Comparison of ENCODE assay signal across 1 cellular context in genomic region chr4:3784469-3785291, GRCh38.
A peak's percentile ranks its signal among the peaks of the same experiment; 100 is the strongest.
TF ChIP-seq lines count a peak whose summit lies in the region.

No MANE protein-coding gene starts in this region.

TF ChIP-seq in HepG2, 621 proteins besides CTCF, POLR2A, EP300 and RAD21 (continued from another document and continues in another):
- TF ChIP-seq PREB (CRISPR knock-in tag; IDR thresholded peaks at IDR 0.05) (no peak), ZMYM4 (CRISPR knock-in tag; IDR thresholded peaks at IDR 0.05) (peak; percentile 64; the same call in 1 of the 2 replicates), NFE2L1 (CRISPR knock-in tag; IDR thresholded peaks at IDR 0.05; ENCODE audit: borderline replicate concordance) (no peak), CHD4 (IDR thresholded peaks at IDR 0.05; ENCODE audit: borderline replicate concordance, low read length) (peak; percentile 90), JDP2 (CRISPR knock-in tag; IDR thresholded peaks at IDR 0.05; ENCODE audit: borderline replicate concordance) (peak; percentile 54; the same call in 1 of the 2 replicates), ZNF331 (CRISPR knock-in tag; IDR thresholded peaks at IDR 0.05) (peak; percentile 87), ZSCAN9 (CRISPR knock-in tag; IDR thresholded peaks at IDR 0.05; ENCODE audit: borderline replicate concordance) (no peak), TCF7 (IDR thresholded peaks at IDR 0.05; ENCODE audit: low read depth) (peak; percentile 87), ZSCAN29 (CRISPR knock-in tag; conservative IDR thresholded peaks at IDR 0.05) (peak; percentile 66; the same call in 1 of the 2 replicates), TEAD2 (CRISPR knock-in tag; IDR thresholded peaks at IDR 0.05) (no peak), CEBPB (IDR thresholded peaks at IDR 0.05; ENCODE audit: borderline replicate concordance, low read depth, low read length) (no peak), ZNF292 (CRISPR knock-in tag; IDR thresholded peaks at IDR 0.05; ENCODE audit: borderline replicate concordance, low read depth) (peak; percentile 64; the same call in 1 of the 2 replicates), ZNF317 (CRISPR knock-in tag; IDR thresholded peaks at IDR 0.05) (no peak), ZNF263 (CRISPR knock-in tag; IDR thresholded peaks at IDR 0.05) (no peak; the same call in none of the 2 replicates), MIXL1 (CRISPR knock-in tag; IDR thresholded peaks at IDR 0.05) (peak; percentile 52; the same call in 1 of the 2 replicates), REST (IDR thresholded peaks at IDR 0.05; ENCODE audit: borderline replicate concordance in 1 of 2, low read depth in 1 of 2, low read length in 2 of 2) (no peak; a peak in 1 of 4 replicates), NFKB2 (CRISPR knock-in tag; IDR thresholded peaks at IDR 0.05; ENCODE audit: borderline replicate concordance) (peak; percentile 97), RBM22 (optimal IDR thresholded peaks at IDR 0.05; ENCODE audit: low read length) (no peak), ZNF318 (CRISPR knock-in tag; IDR thresholded peaks at IDR 0.05) (no peak), TFE3 (CRISPR knock-in tag; IDR thresholded peaks at IDR 0.05) (peak; percentile 50), FOSL2 (CRISPR knock-in tag; IDR thresholded peaks at IDR 0.05) (peak; percentile 48), ESRRA (CRISPR knock-in tag; IDR thresholded peaks at IDR 0.05; ENCODE audit: low read depth) (0 out of 2 replicates have a peak, but pooled peaks have one; percentile 55), MXD3 (CRISPR knock-in tag; IDR thresholded peaks at IDR 0.05) (peak; percentile 84; the same call in 1 of the 2 replicates), PAWR (CRISPR knock-in tag; IDR thresholded peaks at IDR 0.05; ENCODE audit: borderline replicate concordance) (no peak), ZNF652 (CRISPR knock-in tag; IDR thresholded peaks at IDR 0.05; ENCODE audit: borderline replicate concordance, low read depth) (no peak), ZXDC (CRISPR knock-in tag; IDR thresholded peaks at IDR 0.05) (peak; percentile 79), HIC2 (CRISPR knock-in tag; IDR thresholded peaks at IDR 0.05; ENCODE audit: low read depth) (peak; percentile 24), MBNL3 (CRISPR knock-in tag; conservative IDR thresholded peaks at IDR 0.05) (no peak), KLF16 (CRISPR knock-in tag; IDR thresholded peaks at IDR 0.05) (peak in 1 of 2 experiments; percentile 36; a peak in 2 of 4 replicates), ZNF17 (CRISPR knock-in tag; IDR thresholded peaks at IDR 0.05) (no peak), RARA (CRISPR knock-in tag; IDR thresholded peaks at IDR 0.05) (peak; percentile 88), E2F1 (CRISPR knock-in tag; IDR thresholded peaks at IDR 0.05) (peak; percentile 77)
